11 cellular contexts compared by ENCODE assay signal in genomic region chr4:109079731-109080130, GRCh38.
DNase-seq lines count a peak whose midpoint lies in the region; ATAC-seq and TF ChIP-seq lines count a peak whose summit lies in the region.
"Had no signal": no experiment of that assay in that cellular context is flagged by ENCODE, and none has a peak within 500 bp of the region (broad histone marks: within the 10 kb centered on the region; RNA-seq: fewer than 3 reads in every experiment).

No MANE protein-coding gene starts in this region.

- peak; percentile 85 for ATAC-seq in RWPE2 (ENCODE audit: low read depth)
- no peak for ATAC-seq in HG02588 (IDR thresholded peaks at IDR 0.05; ENCODE audit: unreplicated experiment)
- ATAC-seq in HG03354 (IDR thresholded peaks at IDR 0.05; ENCODE audit: poor library complexity, severe bottlenecking, unreplicated experiment) = no peak

- TF ChIP-seq CTCF in A673 (conservative IDR thresholded peaks at IDR 0.05; ENCODE audit: low read depth, low read length) = no peak
- TF ChIP-seq CTCF in RWPE2 (IDR thresholded peaks at IDR 0.05; ENCODE audit: poor library complexity, severe bottlenecking) = no peak
- no peak for TF ChIP-seq CTCF in fibroblast of pulmonary artery (IDR thresholded peaks at IDR 0.05; ENCODE audit: low read length, missing control alignments)

- no TSS peak for BruUV-seq in A673 (replicated peaks; lab: Mats Ljungman, UMichigan)

- intact Hi-C loops in A673 (cut with micrococcal nuclease; ENCODE audit: unreplicated experiment) = loop anchor here (10.0 kb wide), 2 partner anchors 135 to 215 kb away; no protein-coding TSS in a partner anchor

- H3K36me3 ChIP-seq in A673 (ENCODE audit: insufficient read depth, low read length, poor library complexity, severe bottlenecking) = no peaks in the 10 kb centered on the region
- H3K36me3 ChIP-seq in RWPE2 (ENCODE audit: low read depth) = no peaks in the 10 kb centered on the region
- H3K36me3 ChIP-seq: BE2C had no signal

- DNase-seq in A673 (ENCODE audit: low spot score) = peak; percentile 63
- DNase-seq in HCEC 1CT = peak; percentile 76
- DNase-seq in RWPE2 (ENCODE audit: low spot score) = no peak
- peak; percentile 48 for DNase-seq in fibroblast of pulmonary artery (ENCODE audit: low read depth)
- no peak for DNase-seq in substantia nigra (lab: John Stamatoyannopoulos, UW)
- DNase-seq in NCI-H69 (lab: John Stamatoyannopoulos, UW) = no peak
- DNase-seq: activated naive CD8-positive, alpha-beta T cell treated with anti-CD3 and anti-CD28 coated beads, Interleukin-2, amount 10 ng/mL, durations not matched to agents 7 days and 5 days; BE2C; stimulated activated naive CD4-positive, alpha-beta T cell treated with Interleukin-2 at 50 U/mL for 16 hours had no signal

- POLR2A ChIA-PET in A673 (lab: Charles Lee; ENCODE audit: low non-redundant PET) = no interaction called here

- H3K27me3 ChIP-seq in A673 (replicated peaks; ENCODE audit: insufficient read depth, low read depth, low read length, poor library complexity) = no peaks in the 10 kb centered on the region
- H3K27me3 ChIP-seq in RWPE2 (ENCODE audit: insufficient read depth, poor library complexity, severe bottlenecking) = peaks cover 3% of the 10 kb centered on the region
- H3K27me3 ChIP-seq: BE2C had no signal

- H3K4me3 ChIP-seq in A673 (ENCODE audit: low read depth, low read length, poor library complexity, severe bottlenecking) (no peak overlapping the region), RWPE2 (ENCODE audit: severe bottlenecking) (no peak overlapping the region), fibroblast of pulmonary artery (replicated peaks; ENCODE audit: low read depth, low read length) (no peak overlapping the region)

- H3K4me1 ChIP-seq in A673 (ENCODE audit: insufficient read depth, low read length, poor library complexity, severe bottlenecking) (peaks cover 22% of the 10 kb centered on the region), RWPE2 (ENCODE audit: insufficient read depth, poor library complexity, severe bottlenecking) (peaks cover 8% of the 10 kb centered on the region)
- H3K4me1 ChIP-seq: BE2C had no signal

- CTCF ChIA-PET in A673 (lab: Charles Lee) = interaction anchor here (0.9 kb wide), 1 partner anchor 127 kb away, joined by 3 read pairs; no protein-coding TSS in a partner anchor

- H3K9me3 ChIP-seq in A673 (ENCODE audit: low read depth, low read length, poor library complexity, severe bottlenecking) (no peaks in the 10 kb centered on the region), RWPE2 (ENCODE audit: severe bottlenecking) (no peaks in the 10 kb centered on the region)
- H3K9me3 ChIP-seq: BE2C had no signal

- H3K27ac ChIP-seq in A673 (ENCODE audit: low read depth, low read length, poor library complexity, severe bottlenecking) = no peak overlapping the region
- H3K27ac ChIP-seq in RWPE2 (ENCODE audit: poor library complexity, severe bottlenecking) = peak overlapping the region; percentile 41
- no peak overlapping the region for H3K27ac ChIP-seq in substantia nigra (ENCODE audit: low read depth, low read length, poor library complexity, severe bottlenecking)

Comparison
In these comparisons a context has a peak if more than half of its experiments do, and no peak if none do; other contexts are left out.
1. DNase-seq: peak in A673 (single experiment), HCEC 1CT (single experiment) and fibroblast of pulmonary artery (single experiment); none in RWPE2 (single experiment), substantia nigra (0 of 49) and NCI-H69 (single experiment).